ENCODE assay signal across 16 cellular contexts in genomic region chr11:124895471-124895971, GRCh38. TPM values are rescaled to one million over a fixed set of nuclear protein-coding genes. Genes with fewer than 3 reads are reported as not detected.
DNase-seq lines count a peak whose midpoint lies in the region; ATAC-seq and TF ChIP-seq lines count a peak whose summit lies in the region.
"Had no signal": no experiment of that assay in that cellular context is flagged by ENCODE, and none has a peak within 500 bp of the region (broad histone marks: within the 10 kb centered on the region; RNA-seq: fewer than 3 reads in every experiment).

No MANE protein-coding gene starts in this region.

- intact Hi-C loops in heart right ventricle (cut with DNase I): no loop called here
- intact Hi-C loops in Right ventricle myocardium superior (cut with DNase I): no loop called here

- H3K36me3 ChIP-seq in heart right ventricle: peaks cover 0 to 48% (median 0%) of the 10 kb centered on the region in 9 donors
- peaks cover 0 to 39% (median 0%) of the 10 kb centered on the region in 4 donors for H3K36me3 ChIP-seq in upper lobe of left lung
- H3K36me3 ChIP-seq: cardiac muscle cell had no signal

- WGBS in heart right ventricle, 2 donors: 60 to 74% methylated on average over 20 of the region's 20 CpGs
- WGBS in upper lobe of left lung, 2 donors: 73 to 90% methylated on average over 8 to 20 of the region's 20 CpGs

- no peak for TF ChIP-seq EP300 in upper lobe of left lung (IDR thresholded peaks at IDR 0.05)

- peak overlapping the region in 9 of 10 donors; percentile 44 to 65 (median 55) for H3K4me3 ChIP-seq in heart right ventricle
- peak overlapping the region; percentile 43 to 54 (median 48) for H3K4me3 ChIP-seq in upper lobe of left lung
- H3K4me3 ChIP-seq: A549, cardiac muscle cell had no signal

- no peak for ATAC-seq in heart right ventricle
- no peak for ATAC-seq in Right ventricle myocardium superior (ENCODE audit: poor library complexity)
- no peak for ATAC-seq in upper lobe of left lung (ENCODE audit: low FRiP score in 2 of 2)
- ATAC-seq: A549 had no signal

- H3K4me1 ChIP-seq in heart right ventricle (peaks cover 16 to 92% (median 65%) of the 10 kb centered on the region in 9 donors), upper lobe of left lung (peaks cover 37 to 51% (median 46%) of the 10 kb centered on the region in 4 donors)

- TF ChIP-seq CTCF in heart right ventricle (IDR thresholded peaks at IDR 0.05): no peak
- no peak for TF ChIP-seq CTCF in upper lobe of left lung (IDR thresholded peaks at IDR 0.05)

- H3K9me3 ChIP-seq in heart right ventricle (no peaks in the 10 kb centered on the region), upper lobe of left lung (no peaks in the 10 kb centered on the region)
- H3K9me3 ChIP-seq: A549 had no signal

- H3K27me3 ChIP-seq in heart right ventricle (peaks cover 0 to 5% (median 0%) of the 10 kb centered on the region in 7 donors), upper lobe of left lung (no peaks in the 10 kb centered on the region)

- no peak for DNase-seq in heart right ventricle
- DNase-seq in Right ventricle myocardium superior: no peak
- DNase-seq in upper lobe of left lung: no peak
- DNase-seq in putamen (ENCODE audit: low spot score): no peak
- DNase-seq: activated naive CD4-positive, alpha-beta T cell treated with anti-CD3 and anti-CD28 coated beads, Interleukin-2, amount 10 ng/mL, durations not matched to agents 7 days and 5 days; GF-D8; HCEC 1CT; hypothalamus; NCI-H1092; NCI-H2227 treated with DMSO at 0.1 percent for 48 hours; nucleus accumbens; stimulated activated CD4-positive, alpha-beta T cell treated with anti-CD3 and anti-CD28 coated beads, Interleukin-15, amount 100 ng/mL, for 24 hours had no signal

- H3K27ac ChIP-seq in heart right ventricle (peak overlapping the region; percentile 26 to 95 (median 88)), upper lobe of left lung (peak overlapping the region; percentile 84 to 89 (median 86))
- H3K27ac ChIP-seq: A549, cardiac muscle cell had no signal

- TF ChIP-seq POLR2A in upper lobe of left lung (IDR thresholded peaks at IDR 0.05): no peak

RNA-seq across cellular contexts. Expression of gene ROBO4, which starts 2.1 kb away (rescaled TPM):
- 10 to 100 TPM; 14.2 to 42.6 (median 22.0) TPM for total RNA-seq in heart right ventricle
- polyA plus RNA-seq in heart right ventricle: 10 to 100 TPM; 17.9 to 39.1 TPM
- total RNA-seq in Right ventricle myocardium superior: 21.9 TPM
- total RNA-seq in upper lobe of left lung: 100 to 1,000 TPM in 2 of 6 donors, 10 to 100 TPM in 4; 17.3 to 111 (median 50.2) TPM
- polyA plus RNA-seq: A549 had no signal

RNA-seq across cellular contexts. Expression of gene HEPN1, which starts 23.5 kb away (rescaled TPM):
- not detected for total RNA-seq in heart right ventricle
- under 1 TPM in 1 of 2 donors, not detected in 1; 0.03 TPM for polyA plus RNA-seq in heart right ventricle
- total RNA-seq in Right ventricle myocardium superior: not detected
- total RNA-seq in upper lobe of left lung: not detected
- total RNA-seq: cardiac muscle cell, epithelial cell of proximal tubule, urinary bladder had no signal
- polyA plus RNA-seq: A549, cardiac muscle cell, urinary bladder had no signal

RNA-seq across cellular contexts. Expression of gene ROBO3, which starts 30.3 kb away (rescaled TPM):
- 1 to 10 TPM; 1.5 to 7.8 (median 3.6) TPM for total RNA-seq in heart right ventricle
- polyA plus RNA-seq in heart right ventricle: 10 to 100 TPM in 1 of 2 donors, 1 to 10 TPM in 1; 4.9 to 19.8 TPM
- 3.0 TPM for total RNA-seq in Right ventricle myocardium superior
- 10 to 100 TPM in 2 of 6 donors, 1 to 10 TPM in 4; 6.4 to 40.9 (median 7.5) TPM for total RNA-seq in upper lobe of left lung

RNA-seq across cellular contexts. Expression of gene HEPACAM, which starts 40.3 kb away (rescaled TPM):
- total RNA-seq in heart right ventricle: 1 to 10 TPM in 1 of 10 donors, under 1 TPM in 7, not detected in 2; 0.12 to 1.3 (median 0.35) TPM
- polyA plus RNA-seq in heart right ventricle: under 1 TPM; 0.22 to 0.52 TPM
- 0.35 TPM for total RNA-seq in Right ventricle myocardium superior
- under 1 TPM in 1 of 6 donors, not detected in 5; 0.14 TPM for total RNA-seq in upper lobe of left lung
- total RNA-seq: urinary bladder had no signal
- polyA plus RNA-seq: A549, cardiac muscle cell had no signal

RNA-seq across cellular contexts. Expression of gene CCDC15, which starts 58.5 kb away (rescaled TPM):
- total RNA-seq in heart right ventricle: under 1 TPM; 0.07 to 0.83 (median 0.20) TPM
- under 1 TPM; 0.10 to 0.44 TPM for polyA plus RNA-seq in heart right ventricle
- 0.24 TPM for total RNA-seq in Right ventricle myocardium superior
- 1 to 10 TPM in 4 of 6 donors, under 1 TPM in 2; 0.89 to 3.1 (median 1.2) TPM for total RNA-seq in upper lobe of left lung
